Comparison of ENCODE assay signal across 25 cellular contexts in the genomic region with DNA sequence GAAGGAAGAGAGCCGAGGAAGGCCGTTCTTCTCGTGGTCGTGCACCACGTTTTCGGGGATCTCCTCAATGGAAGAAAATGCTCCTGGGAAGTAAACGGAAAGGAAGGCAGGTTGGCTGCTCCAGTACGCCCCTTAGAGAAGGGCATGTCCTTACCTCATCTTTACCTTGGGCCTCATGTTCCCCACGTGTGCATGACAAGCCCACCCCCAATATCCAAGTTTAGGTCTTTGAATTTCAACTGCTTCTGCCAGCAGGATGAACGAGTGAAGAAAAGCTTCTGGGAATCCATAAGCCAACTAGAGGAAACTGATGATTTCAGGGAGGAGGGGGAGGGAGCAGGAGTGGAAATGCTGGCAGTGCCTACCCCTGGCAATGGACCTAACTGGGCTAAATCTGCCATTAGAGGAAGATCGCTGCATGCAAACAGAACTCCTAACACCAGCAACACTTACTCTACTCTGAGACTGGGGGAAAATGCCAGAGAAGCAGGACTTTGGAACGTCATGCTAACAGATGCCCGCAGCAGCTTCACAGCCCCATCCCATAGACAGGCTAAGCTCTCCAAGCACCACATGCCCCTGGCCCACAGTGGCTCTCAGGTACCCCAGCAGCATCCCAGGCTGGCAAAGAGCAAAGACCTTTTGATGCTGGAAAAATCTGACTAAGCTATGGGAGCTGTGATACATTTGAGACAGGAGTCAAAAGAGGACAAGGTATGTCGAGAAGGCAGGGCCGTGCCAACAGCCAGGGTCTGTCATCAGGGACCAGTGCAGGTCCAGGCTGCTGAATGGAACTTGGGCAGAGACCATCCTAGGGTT.
"Had no signal": no experiment of that assay in that cellular context is flagged by ENCODE, and none has a peak within 500 bp of the region (broad histone marks: within the 10 kb centered on the region; RNA-seq: fewer than 3 reads in every experiment).

No MANE protein-coding gene starts in this region.

- DNase-seq: activated CD4-positive, alpha-beta T cell treated with anti-CD3 and anti-CD28 coated beads for 36 hours; activated CD4-positive, alpha-beta T cell treated with anti-CD3 and anti-CD28 coated beads, Interleukin-2, amount 50 U/mL, for 4 hours; activated gamma-delta T cell; aorta; dermis blood vessel endothelial cell; effector CD8-positive, alpha-beta T cell; erythroblast; foreskin melanocyte; kidney; lower lobe of right lung; naive thymus-derived CD8-positive, alpha-beta T cell; right cardiac atrium; stimulated activated CD4-positive, alpha-beta T cell treated with anti-CD3 and anti-CD28 coated beads, Interleukin-12 subunit alpha, Interleukin-12 subunit beta, amount 100 ng/mL, for 4 hours; stimulated activated CD4-positive, alpha-beta T cell treated with anti-CD3 and anti-CD28 coated beads, Interleukin-4, amount 100 ng/mL, for 4 hours; stomach; T-helper 1 cell; T-helper 9 cell had no signal

- H3K4me3 ChIP-seq: lower lobe of right lung, neural progenitor cell, stomach, suprapubic skin, tibial nerve, vagina had no signal

- H3K4me3 Mint-ChIP-seq: activated CD4-positive, alpha-beta T cell treated with anti-CD3 and anti-CD28 coated beads for 36 hours; activated naive CD4-positive, alpha-beta T cell treated with anti-CD3 and anti-CD28 coated beads, Interleukin-2, amount 50 U/mL, for 24 hours; activated T-helper 1 cell treated with anti-CD3 and anti-CD28 coated beads, Interleukin-12 subunit alpha, Interleukin-12 subunit beta, Interleukin-2, Interleukin-4 antibody, amounts not matched to agents 30 ng/mL and 10 ng/mL and 1 ng/mL, durations not matched to agents 14 hours and 24 hours and 36 hours; brain; naive thymus-derived CD8-positive, alpha-beta T cell; neural progenitor cell had no signal

- H3K4me2 ChIP-seq: neural progenitor cell had no signal

- H3K27ac Mint-ChIP-seq: activated CD4-positive, alpha-beta T cell treated with anti-CD3 and anti-CD28 coated beads for 36 hours; activated naive CD4-positive, alpha-beta T cell treated with anti-CD3 and anti-CD28 coated beads, Interleukin-2, amount 50 U/mL, for 24 hours; activated T-helper 1 cell treated with anti-CD3 and anti-CD28 coated beads, Interleukin-12 subunit alpha, Interleukin-12 subunit beta, Interleukin-2, Interleukin-4 antibody, amounts not matched to agents 30 ng/mL and 10 ng/mL and 1 ng/mL, durations not matched to agents 14 hours and 24 hours and 36 hours; neural progenitor cell; progenitor cell of endocrine pancreas had no signal

- ATAC-seq: activated CD4-positive, alpha-beta T cell treated with anti-CD3 and anti-CD28 coated beads for 36 hours; lower lobe of right lung; right cardiac atrium had no signal

- H3K4me1 Mint-ChIP-seq: activated CD4-positive, alpha-beta T cell treated with anti-CD3 and anti-CD28 coated beads for 36 hours; activated naive CD4-positive, alpha-beta T cell treated with anti-CD3 and anti-CD28 coated beads, Interleukin-2, amount 50 U/mL, for 24 hours; brain; neural progenitor cell had no signal

- H3K9ac ChIP-seq: neural progenitor cell had no signal

- H3K4me1 ChIP-seq: lower lobe of right lung, neural progenitor cell, stomach, suprapubic skin, tibial nerve, vagina had no signal

- H3K36me3 ChIP-seq: neural progenitor cell had no signal

- H3K27ac ChIP-seq: lower lobe of right lung, neural progenitor cell, stomach, suprapubic skin, tibial nerve, vagina had no signal

- H3K9me3 ChIP-seq: lower lobe of right lung, stomach, suprapubic skin, tibial nerve, vagina had no signal

- H2AFZ ChIP-seq: neural progenitor cell had no signal

- H3K27me3 Mint-ChIP-seq: activated CD4-positive, alpha-beta T cell treated with anti-CD3 and anti-CD28 coated beads for 36 hours; activated naive CD4-positive, alpha-beta T cell treated with anti-CD3 and anti-CD28 coated beads, Interleukin-2, amount 50 U/mL, for 24 hours; brain; naive thymus-derived CD8-positive, alpha-beta T cell; progenitor cell of endocrine pancreas had no signal

- H3K9me3 Mint-ChIP-seq: activated naive CD4-positive, alpha-beta T cell treated with anti-CD3 and anti-CD28 coated beads, Interleukin-2, amount 50 U/mL, for 24 hours; activated T-helper 1 cell treated with anti-CD3 and anti-CD28 coated beads, Interleukin-12 subunit alpha, Interleukin-12 subunit beta, Interleukin-2, Interleukin-4 antibody, amounts not matched to agents 30 ng/mL and 10 ng/mL and 1 ng/mL, durations not matched to agents 14 hours and 24 hours and 36 hours; brain; naive thymus-derived CD8-positive, alpha-beta T cell; neural progenitor cell had no signal

- H3K27me3 ChIP-seq: neural progenitor cell, stomach, suprapubic skin, tibial nerve, vagina had no signal
